9 cellular contexts compared by ENCODE assay signal in genomic region chr22:36405671-36406070, GRCh38. TPM values are rescaled to one million over a fixed set of nuclear protein-coding genes. Genes with fewer than 3 reads are reported as not detected.
DNase-seq lines count a peak whose midpoint lies in the region; ATAC-seq, FAIRE-seq and TF ChIP-seq lines count a peak whose summit lies in the region.
"Had no signal": no experiment of that assay in that cellular context is flagged by ENCODE, and none has a peak within 500 bp of the region (broad histone marks: within the 10 kb centered on the region; RNA-seq: fewer than 3 reads in every experiment).

No MANE protein-coding gene starts in this region.

- FAIRE-seq in A549 (lab: Jason Lieb, UNC) = no peak

- DNase-seq in A549 (ENCODE audit: low read depth in 1 of 2, low spot score in 1 of 2) (no peak), HL-60 (ENCODE audit: low read depth in 1 of 2, low spot score in 1 of 2) (peak; percentile 86 to 100), UCSD-AML1 (lab: John Stamatoyannopoulos, UW; ENCODE audit: unreplicated experiment) (peak; percentile 81), fibroblast of peridontal ligament (ENCODE audit: extremely low read depth) (peak; percentile 39), NCI-H345 (lab: John Stamatoyannopoulos, UW) (no peak), NCI-H1436 (lab: John Stamatoyannopoulos, UW) (no peak), foreskin melanocyte (no peak)

- peak; percentile 24 to 41; a peak in 2 of 6 replicates for ATAC-seq in A549
- no peak for ATAC-seq in HG02840 (IDR thresholded peaks at IDR 0.05; ENCODE audit: low FRiP score, unreplicated experiment)

- TF ChIP-seq POLR2A in A549 (IDR thresholded peaks at IDR 0.05; ENCODE audit: low read length) = no peak

- H3K4me2 ChIP-seq in A549 = no peak overlapping the region

- no peak for TF ChIP-seq EP300 in A549 (IDR thresholded peaks at IDR 0.05)

- TF ChIP-seq RAD21 in A549 (conservative IDR thresholded peaks at IDR 0.05 in 1 of 2, IDR thresholded peaks at IDR 0.05 in 1 of 2) = no peak; a peak in 1 of 5 replicates

- CTCF ChIA-PET in A549 (lab: Yijun Ruan, JAX) = interaction anchor here (0.6 to 1.4 kb wide), 2 partner anchors 41 to 1084 kb away, joined by 3 to 4 read pairs; no protein-coding TSS in a partner anchor

- no peak for TF ChIP-seq CTCF in A549 (IDR thresholded peaks at IDR 0.05)
- TF ChIP-seq CTCF in HL-60 (IDR thresholded peaks at IDR 0.05; ENCODE audit: insufficient read depth, low read length) = no peak

- WGBS in A549 (ENCODE audit: missing lambda C conversion rate) = 38% methylated on average over 5 of the region's 5 CpGs

- H3K9me3 ChIP-seq in A549 = no peaks in the 10 kb centered on the region
- H3K9me3 ChIP-seq: tibial artery had no signal

- H3K4me3 ChIP-seq in A549 (no peak overlapping the region), HL-60 (replicated peaks; ENCODE audit: insufficient read depth, low read length) (no peak overlapping the region)
- H3K4me3 ChIP-seq: tibial artery had no signal

- POLR2A ChIA-PET in A549 (lab: Yijun Ruan, JAX) = interaction anchor here (0.7 kb wide), 1 partner anchor 18 kb away, joined by 4 read pairs; the partner anchor contains the start of gene MYH9

- no peaks in the 10 kb centered on the region for H3K27me3 ChIP-seq in HL-60 (ENCODE audit: insufficient read depth, poor library complexity, severe bottlenecking)
- H3K27me3 ChIP-seq: tibial artery had no signal

- H3K27ac ChIP-seq in A549 = peak overlapping the region in 1 of 2 experiments; percentile 62; a peak in 3 of 6 replicates
- peak overlapping the region; percentile 74 for H3K27ac ChIP-seq in HL-60 (replicated peaks)
- H3K27ac ChIP-seq: tibial artery had no signal

- H3K4me1 ChIP-seq in A549 = peaks cover 7% of the 10 kb centered on the region; the same call in 1 of the 3 replicates

TF ChIP-seq in A549, 52 proteins besides CTCF, POLR2A, EP300 and RAD21:
- no peak for TF ChIP-seq HEYL (CRISPR knock-in tag; IDR thresholded peaks at IDR 0.05)
- no peak for TF ChIP-seq REST (IDR thresholded peaks at IDR 0.05)
- TF ChIP-seq FOXS1 (CRISPR knock-in tag; IDR thresholded peaks at IDR 0.05) = no peak
- no peak for TF ChIP-seq ZNF302 (CRISPR knock-in tag; IDR thresholded peaks at IDR 0.05)
- no peak for TF ChIP-seq JUN (IDR thresholded peaks at IDR 0.05)
- no peak for TF ChIP-seq ESRRA (IDR thresholded peaks at IDR 0.05; ENCODE audit: borderline replicate concordance, low read length)
- TF ChIP-seq SMC3 (IDR thresholded peaks at IDR 0.05) = no peak
- TF ChIP-seq SREBF2 (IDR thresholded peaks at IDR 0.05) = no peak

RNA-seq across cellular contexts. Expression of gene MYH9, which starts 17.9 kb away (rescaled TPM):
- polyA plus RNA-seq in A549 (2011; rRNA removed) (92.1 and 162 TPM in 2 replicates), A549 (2017; fragmentation: RNase III; extraction: RNeasy Plus Mini Kit Qiagen cat#74134 plus additional on column Dnase treatment) (158 to 215 TPM (median 167 TPM) in 3 replicates)
- polyA plus RNA-seq in A549 (2012; cell fraction: cytosol; rRNA removed) = 112 and 118 TPM in 2 replicates
- 202 and 239 TPM in 2 replicates for polyA plus RNA-seq in A549 (2012; cell fraction: nucleus; rRNA removed)
- polyA minus RNA-seq in A549 (2011; rRNA and poly(A)+ RNA removed) = 460 and 534 TPM in 2 replicates

Comparison
In these comparisons a context has a peak if more than half of its experiments do, and no peak if none do; other contexts are left out.
1. DNase-seq: peak in HL-60 (2 of 2), UCSD-AML1 (single experiment) and fibroblast of peridontal ligament (single experiment); none in A549 (0 of 2), NCI-H345 (single experiment), NCI-H1436 (single experiment) and foreskin melanocyte (single experiment).